Comparison of ENCODE assay signal across 8 cellular contexts in genomic region chr17:21284319-21285163, GRCh38. TPM values are rescaled to one million over a fixed set of nuclear protein-coding genes. Genes with fewer than 3 reads are reported as not detected.
DNase-seq lines count a peak whose midpoint lies in the region; ATAC-seq and TF ChIP-seq lines count a peak whose summit lies in the region.

Gene MAP2K3 (plus strand): TSS chr17:21284711. CDS start chr17:21284921, 210 bp downstream.

- ATAC-seq in HG03432 (IDR thresholded peaks at IDR 0.05; ENCODE audit: unreplicated experiment) = peak; percentile 75

- H3K4me1 Mint-ChIP-seq in chondrocyte (ENCODE audit: low read depth) = peaks cover 56% of the 10 kb centered on the region

- H3K27ac Mint-ChIP-seq in chondrocyte (ENCODE audit: unreplicated experiment) = peak within 1 kb of the TSS; percentile 94

- TF ChIP-seq POLR2A in GM19099 (IDR thresholded peaks at IDR 0.05; ENCODE audit: extremely low read depth, insufficient read length, low read depth) = peak; percentile 83

- H3K4me3 Mint-ChIP-seq in chondrocyte (ENCODE audit: unreplicated experiment) = peak within 1 kb of the TSS; percentile 88

- no peaks in the 10 kb centered on the region for H3K9me3 Mint-ChIP-seq in chondrocyte (ENCODE audit: low read depth)

- no peak for TF ChIP-seq CTCF in chondrocyte (IDR thresholded peaks at IDR 0.05)

- no peaks in the 10 kb centered on the region for H3K36me3 Mint-ChIP-seq in chondrocyte (ENCODE audit: low read depth)

- peak; percentile 96 for DNase-seq in AG20443 (ENCODE audit: low spot score)
- peak; percentile 99 for DNase-seq in NCI-H510A (lab: John Stamatoyannopoulos, UW)
- peak; percentile 96 to 98 for DNase-seq in activated CD4-positive, alpha-beta T cell treated with anti-CD3 and anti-CD28 coated beads for 24 hours (ENCODE audit: low read depth in 2 of 2)
- peak; percentile 99 for DNase-seq in chondrocyte (ENCODE audit: low spot score)
- peak; percentile 94 for DNase-seq in kidney glomerular epithelial cell (lab: John Stamatoyannopoulos, UW)
- peak; percentile 88 to 93 for DNase-seq in stimulated activated CD4-positive, alpha-beta T cell treated with anti-CD3 and anti-CD28 coated beads, Interleukin-1b, Interleukin-23, amount 100 ng/mL, for 1 hour (ENCODE audit: low read depth in 2 of 2)

- H3K27me3 Mint-ChIP-seq in chondrocyte (ENCODE audit: low read depth) = no peaks in the 10 kb centered on the region

RNA-seq across cellular contexts. Expression of gene MAP2K3, which starts in this region (rescaled TPM):
- 31.3 to 38.3 TPM (median 35.9 TPM) in 3 replicates for total RNA-seq in chondrocyte

Comparison
In these comparisons a context has a peak if more than half of its experiments do, and no peak if none do; other contexts are left out.
1. Peak in every context shown above with its lines: DNase-seq and ATAC-seq.